ENCODE assay signal across 20 cellular contexts in the genomic region with DNA sequence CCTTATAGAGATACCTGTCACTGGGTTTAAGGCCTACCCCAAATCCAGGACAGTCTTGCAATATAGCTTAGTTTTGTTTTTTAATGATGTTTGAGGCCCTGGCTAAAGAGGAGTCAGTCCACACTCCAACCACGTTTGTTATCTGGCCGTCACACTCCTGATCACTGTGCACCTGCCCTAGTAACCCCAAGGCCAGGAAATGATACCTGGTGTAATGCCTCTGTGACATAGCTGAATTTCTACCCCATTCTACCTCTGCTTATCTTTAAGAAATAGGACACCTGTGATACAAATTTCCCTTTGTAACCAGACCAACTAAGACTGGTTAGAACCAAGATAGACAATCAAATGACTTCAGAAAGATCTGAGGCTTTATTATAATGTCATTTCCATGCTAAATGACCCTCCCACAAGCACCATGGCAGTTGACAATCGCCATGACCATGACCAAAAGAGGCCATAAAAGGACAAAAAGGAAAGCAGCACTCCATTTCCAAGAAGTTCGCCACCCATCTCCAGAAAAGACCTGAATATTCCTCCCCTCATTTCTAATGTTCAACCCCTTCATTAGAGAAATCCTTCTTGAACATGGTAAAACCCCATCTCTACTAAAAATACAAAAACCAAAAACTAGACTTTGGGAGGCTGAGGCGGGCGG. TPM values are rescaled to one million over a fixed set of nuclear protein-coding genes. Genes with fewer than 3 reads are reported as not detected.
DNase-seq lines count a peak whose midpoint lies in the region; ATAC-seq and TF ChIP-seq lines count a peak whose summit lies in the region.
"Had no signal": no experiment of that assay in that cellular context is flagged by ENCODE, and none has a peak within 500 bp of the region (broad histone marks: within the 10 kb centered on the region; RNA-seq: fewer than 3 reads in every experiment).

No MANE protein-coding gene starts in this region.

- peak; percentile 41 for DNase-seq in NCI-H2029 (lab: John Stamatoyannopoulos, UW)
- DNase-seq in NCI-H2029 treated with DMSO at 0.1 percent for 48 hours (lab: John Stamatoyannopoulos, UW): no peak
- DNase-seq in MM.1S: peak; percentile 59
- DNase-seq in islet precursor cell: peak; percentile 22
- DNase-seq in activated CD8-positive, alpha-beta T cell treated with anti-CD3 and anti-CD28 coated beads for 36 hours: no peak
- DNase-seq: 8988T; BE2C; CD8-positive, alpha-beta memory T cell; DMS53; Karpas-422; NCI-H1048; NCI-H1436; NCI-H2081 treated with DMSO at 0.1 percent for 48 hours; NCI-H510A; NCI-H748 treated with DMSO at 0.1 percent for 48 hours had no signal

- no peaks in the 10 kb centered on the region for H3F3A ChIP-seq in MM.1S (ENCODE audit: insufficient read depth, low read length)

- H3K9me2 ChIP-seq in MM.1S (replicated peaks; ENCODE audit: insufficient read depth, low read length): no peaks in the 10 kb centered on the region

- peak overlapping the region; percentile 69 for H3K27ac ChIP-seq in BLaER1
- H3K27ac ChIP-seq in MM.1S (ENCODE audit: low read length): peak overlapping the region; percentile 60; the same call in 1 of the 2 replicates

- no peaks in the 10 kb centered on the region for H4K20me1 ChIP-seq in BLaER1
- no peaks in the 10 kb centered on the region for H4K20me1 ChIP-seq in MM.1S (ENCODE audit: insufficient read depth, low read length)

- intact Hi-C loops in activated CD8-positive, alpha-beta T cell treated with anti-CD3 and anti-CD28 coated beads for 36 hours (cut with micrococcal nuclease): no loop called here

- POLR2A ChIA-PET in activated CD8-positive, alpha-beta T cell treated with anti-CD3 and anti-CD28 coated beads for 36 hours (lab: Charles Lee): interaction anchor here (0.6 to 1.1 kb wide), 2 partner anchors 30 to 70 kb away, joined by 3 read pairs; no protein-coding TSS in a partner anchor

- H3K4me2 ChIP-seq in BLaER1 (no peak overlapping the region), MM.1S (ENCODE audit: low read depth, low read length) (no peak overlapping the region)

- H3K4me1 ChIP-seq in BLaER1 (peaks cover 56% of the 10 kb centered on the region), MM.1S (ENCODE audit: low read length) (peaks cover 36% of the 10 kb centered on the region)
- H3K4me1 ChIP-seq: BE2C had no signal

- no peaks in the 10 kb centered on the region for H3K36me3 ChIP-seq in BLaER1
- no peaks in the 10 kb centered on the region for H3K36me3 ChIP-seq in MM.1S (replicated peaks; ENCODE audit: insufficient read depth, low read length)
- H3K36me3 ChIP-seq: BE2C had no signal

- H3K27ac Mint-ChIP-seq in activated CD8-positive, alpha-beta T cell treated with anti-CD3 and anti-CD28 coated beads for 36 hours: no peak overlapping the region

- no peaks in the 10 kb centered on the region for H3K36me3 Mint-ChIP-seq in activated CD8-positive, alpha-beta T cell treated with anti-CD3 and anti-CD28 coated beads for 36 hours (ENCODE audit: low read depth)
- H3K36me3 Mint-ChIP-seq: CD8-positive, alpha-beta memory T cell had no signal

- no peaks in the 10 kb centered on the region for H3K27me3 Mint-ChIP-seq in activated CD8-positive, alpha-beta T cell treated with anti-CD3 and anti-CD28 coated beads for 36 hours

- ATAC-seq in GM18867 (IDR thresholded peaks at IDR 0.05; ENCODE audit: unreplicated experiment): no peak
- ATAC-seq in activated CD8-positive, alpha-beta T cell treated with anti-CD3 and anti-CD28 coated beads for 36 hours: no peak
- no peak for ATAC-seq in HG03469 (IDR thresholded peaks at IDR 0.05; ENCODE audit: unreplicated experiment)

- H2AFZ ChIP-seq in MM.1S (ENCODE audit: low read length): peak overlapping the region; percentile 12; the same call in 1 of the 2 replicates

- H3K4me3 Mint-ChIP-seq in activated CD8-positive, alpha-beta T cell treated with anti-CD3 and anti-CD28 coated beads for 36 hours: no peak overlapping the region
- H3K4me3 Mint-ChIP-seq: CD8-positive, alpha-beta memory T cell had no signal

- H3K9me3 ChIP-seq in BLaER1 (peaks cover 4% of the 10 kb centered on the region; the same call in 1 of the 2 replicates), MM.1S (replicated peaks; ENCODE audit: insufficient read depth, low read length) (no peaks in the 10 kb centered on the region)
- H3K9me3 ChIP-seq: BE2C had no signal

- peaks cover 8% of the 10 kb centered on the region for H3K4me1 Mint-ChIP-seq in activated CD8-positive, alpha-beta T cell treated with anti-CD3 and anti-CD28 coated beads for 36 hours (ENCODE audit: low read depth)

- H3K79me2 ChIP-seq in MM.1S (ENCODE audit: low read length): no peaks in the 10 kb centered on the region

- CTCF ChIA-PET in activated CD8-positive, alpha-beta T cell treated with anti-CD3 and anti-CD28 coated beads for 36 hours (lab: Charles Lee): interaction anchor here (1.4 to 13.6 kb wide), 2 partner anchors 66 to 137 kb away, joined by 5 to 254 read pairs; no protein-coding TSS in a partner anchor

- no peaks in the 10 kb centered on the region for H3K9me3 Mint-ChIP-seq in activated CD8-positive, alpha-beta T cell treated with anti-CD3 and anti-CD28 coated beads for 36 hours
- H3K9me3 Mint-ChIP-seq: CD8-positive, alpha-beta memory T cell had no signal

- H3K9ac ChIP-seq in BLaER1 (no peak overlapping the region), MM.1S (ENCODE audit: low read length) (no peak overlapping the region)

- no peak for TF ChIP-seq CTCF in MM.1S (IDR thresholded peaks at IDR 0.05; ENCODE audit: low read length)
- no peak for TF ChIP-seq CTCF in activated CD8-positive, alpha-beta T cell treated with anti-CD3 and anti-CD28 coated beads for 36 hours (IDR thresholded peaks at IDR 0.05)

- H3K27me3 ChIP-seq in BLaER1 (no peaks in the 10 kb centered on the region), MM.1S (replicated peaks; ENCODE audit: insufficient read depth, low read length) (no peaks in the 10 kb centered on the region)
- H3K27me3 ChIP-seq: BE2C had no signal

- H3K4me3 ChIP-seq in BLaER1 (no peak overlapping the region), MM.1S (ENCODE audit: low read length) (no peak overlapping the region)

RNA-seq across cellular contexts. Expression of gene RTP3, which starts 4.8 kb away (rescaled TPM):
- total RNA-seq in activated CD8-positive, alpha-beta T cell treated with anti-CD3 and anti-CD28 coated beads for 36 hours: not detected
- total RNA-seq: CD8-positive, alpha-beta memory T cell; HT-29; MCF 10A had no signal

RNA-seq across cellular contexts. Expression of gene LTF, which starts 28.3 kb away (rescaled TPM):
- not detected for total RNA-seq in activated CD8-positive, alpha-beta T cell treated with anti-CD3 and anti-CD28 coated beads for 36 hours
- total RNA-seq: CD8-positive, alpha-beta memory T cell; MCF 10A had no signal

Comparison
In these comparisons a context has a peak if more than half of its experiments do, and no peak if none do; other contexts are left out.
1. DNase-seq: peak in NCI-H2029 (single experiment), MM.1S (single experiment) and islet precursor cell (single experiment); none in NCI-H2029 treated with DMSO at 0.1 percent for 48 hours (single experiment) and activated CD8-positive, alpha-beta T cell treated with anti-CD3 and anti-CD28 coated beads for 36 hours (single experiment).